Comparison of ENCODE assay signal across 9 cellular contexts in the genomic region with DNA sequence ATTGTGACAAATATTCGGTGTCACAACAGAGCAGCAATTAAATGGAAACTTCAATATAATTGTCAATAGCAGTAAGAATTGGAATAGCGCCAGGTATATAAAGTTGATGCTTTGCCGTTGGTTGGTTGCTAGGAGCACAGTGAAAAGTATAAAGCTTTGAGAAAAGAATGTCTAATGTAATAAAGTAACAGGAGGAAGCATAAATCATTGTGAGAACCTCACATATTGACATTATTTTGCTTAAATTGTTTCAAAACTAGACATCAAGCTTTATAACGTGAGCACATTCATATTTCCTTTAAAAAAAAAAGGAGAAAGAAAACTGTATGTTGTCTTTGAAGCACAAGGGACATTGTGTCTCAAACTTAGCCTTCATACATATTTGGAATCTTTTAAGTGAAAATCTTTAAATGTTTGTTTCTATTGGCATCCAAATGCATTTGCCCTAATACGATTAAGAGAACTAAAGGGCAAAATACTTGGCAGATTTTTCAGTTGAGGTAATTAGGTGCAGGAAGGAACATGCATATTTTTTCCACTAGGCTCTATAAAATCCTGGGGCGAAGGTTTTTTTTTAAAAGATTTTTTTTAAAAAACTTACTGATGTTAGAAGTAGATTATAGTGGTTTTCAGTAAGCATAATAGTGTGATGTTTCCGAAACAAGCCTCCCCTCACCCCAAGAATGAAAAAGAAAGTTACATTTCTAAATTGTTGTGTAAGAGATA.
DNase-seq lines count a peak whose midpoint lies in the region; ATAC-seq and TF ChIP-seq lines count a peak whose summit lies in the region.
"Had no signal": no experiment of that assay in that cellular context is flagged by ENCODE, and none has a peak within 500 bp of the region (broad histone marks: within the 10 kb centered on the region; RNA-seq: fewer than 3 reads in every experiment).

No MANE protein-coding gene starts in this region.

- H3K4me3 Mint-ChIP-seq in MCF 10A (ENCODE audit: unreplicated experiment) (peak overlapping the region; percentile 75), naive B cell (peak overlapping the region in 3 of 8 donors; percentile 22 to 63 (median 31))

- no TSS peak for BruUV-seq in MCF 10A (replicated peaks; lab: Mats Ljungman, UMichigan)

- TF ChIP-seq CTCF in AG10803 (conservative IDR thresholded peaks at IDR 0.05; ENCODE audit: low read length) (no peak), MCF 10A (IDR thresholded peaks at IDR 0.05; ENCODE audit: unreplicated experiment) (no peak)

- POLR2A ChIA-PET in MCF 10A (lab: Yijun Ruan, JAX) = interaction anchor here (0.6 to 5.6 kb wide), 19 partner anchors 11 to 1521 kb away, joined by 3 to 115 read pairs (median 10); a partner anchor contains a TSS

- H3K27me3 Mint-ChIP-seq in MCF 10A (ENCODE audit: insufficient read depth, unreplicated experiment) = no peaks in the 10 kb centered on the region
- H3K27me3 Mint-ChIP-seq in naive B cell = no peaks in the 10 kb centered on the region

- ATAC-seq in naive B cell (ENCODE audit: low read depth in 2 of 2) (no peak), HG02840 (IDR thresholded peaks at IDR 0.05; ENCODE audit: low FRiP score, unreplicated experiment) (no peak)

- peak; percentile 51 for DNase-seq in AG10803 (ENCODE audit: low read depth)
- DNase-seq in NAMALWA (ENCODE audit: low spot score) = peak; percentile 34
- peak; percentile 11 for DNase-seq in MCF 10A (ENCODE audit: unreplicated experiment)
- no peak for DNase-seq in naive B cell
- no peak for DNase-seq in pons (ENCODE audit: low spot score)
- no peak for DNase-seq in D341Med (ENCODE audit: low spot score)
- no peak for DNase-seq in NCI-H2107 treated with DMSO at 0.1 percent for 48 hours (lab: John Stamatoyannopoulos, UW; ENCODE audit: unreplicated experiment)
- DNase-seq: NCI-H187 treated with DMSO at 0.1 percent for 48 hours had no signal

- H3K4me1 Mint-ChIP-seq in MCF 10A (ENCODE audit: insufficient read depth, unreplicated experiment) (peaks cover 35% of the 10 kb centered on the region), naive B cell (peaks cover 47 to 90% (median 54%) of the 10 kb centered on the region in 3 donors)

- intact Hi-C loops in MCF 10A (cut with micrococcal nuclease) = loop anchor here (2.0 kb wide), 1 partner anchor 91 kb away; no protein-coding TSS in a partner anchor

- no peak overlapping the region for H3K4me3 ChIP-seq in AG10803 (ENCODE audit: low read length)

- CTCF ChIA-PET in MCF 10A (lab: Yijun Ruan, JAX) = interaction anchor here (0.6 to 2.1 kb wide), 8 partner anchors 26 to 141 kb away, joined by 3 to 15 read pairs (median 4); a partner anchor contains a TSS

- H3K27ac Mint-ChIP-seq in MCF 10A (ENCODE audit: low read depth, unreplicated experiment) (peak overlapping the region; percentile 96), naive B cell (peak overlapping the region; percentile 88 to 100 (median 97))

- H3K9me3 Mint-ChIP-seq in MCF 10A (ENCODE audit: unreplicated experiment) (no peaks in the 10 kb centered on the region), naive B cell (no peaks in the 10 kb centered on the region)

- H3K36me3 Mint-ChIP-seq in MCF 10A (ENCODE audit: insufficient read depth, unreplicated experiment) (peaks cover 5% of the 10 kb centered on the region), naive B cell (peaks cover 20 to 45% of the 10 kb centered on the region in 2 donors)

Comparison
In these comparisons a context has a peak if more than half of its experiments do, and no peak if none do; other contexts are left out.
1. DNase-seq: peak in AG10803 (single experiment), NAMALWA (single experiment) and MCF 10A (single experiment); none in naive B cell (single experiment), pons (single experiment), D341Med (single experiment) and NCI-H2107 treated with DMSO at 0.1 percent for 48 hours (single experiment).